Comparison of ENCODE assay signal across 14 cellular contexts in the genomic region with DNA sequence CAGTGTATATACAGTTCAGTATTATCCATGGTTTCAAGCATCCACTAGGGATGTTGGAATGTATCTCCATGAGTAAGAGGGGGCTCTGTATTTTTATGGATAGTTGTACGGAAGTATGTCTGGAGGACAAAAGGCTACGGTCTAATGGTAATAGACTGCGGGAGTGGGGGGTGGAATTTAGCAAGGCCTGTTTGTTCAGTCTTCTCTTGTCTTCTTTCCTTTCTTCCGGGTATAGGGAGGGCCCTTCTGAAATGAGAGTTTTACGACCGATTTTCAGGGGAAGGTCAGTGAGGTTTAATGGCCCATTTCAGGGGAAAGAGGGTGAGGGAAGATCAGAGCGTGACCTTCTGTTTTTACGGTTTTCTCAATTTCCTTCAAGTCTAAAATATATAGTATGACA.
"Had no signal": no experiment of that assay in that cellular context is flagged by ENCODE, and none has a peak within 500 bp of the region (broad histone marks: within the 10 kb centered on the region; RNA-seq: fewer than 3 reads in every experiment).

No MANE protein-coding gene starts in this region.

- H3K36me3 ChIP-seq: spleen, stomach had no signal

- H3K9me3 ChIP-seq: psoas muscle, spleen, stomach, testis had no signal

- DNase-seq: activated CD4-positive, alpha-beta T cell treated with anti-CD3 and anti-CD28 coated beads, Interleukin-2, amount 10 ng/mL, durations not matched to agents 7 days and 5 days; activated CD8-positive, alpha-beta memory T cell treated with anti-CD3 and anti-CD28 coated beads for 24 hours; activated naive CD4-positive, alpha-beta T cell; activated naive CD8-positive, alpha-beta T cell treated with anti-CD3 and anti-CD28 coated beads, Interleukin-2, amount 10 ng/mL, durations not matched to agents 7 days and 5 days; dermis blood vessel endothelial cell; mesenchymal stem cell; natural killer cell; psoas muscle; spleen; stimulated activated CD4-positive, alpha-beta T cell treated with anti-CD3 and anti-CD28 coated beads, Interleukin-1b, Interleukin-23, amount 100 ng/mL, for 48 hours; stomach; testis had no signal

- H3K4me1 ChIP-seq: psoas muscle, stomach, testis had no signal

- H3K4me3 ChIP-seq: psoas muscle, spleen, stomach, testis had no signal

- H3K27me3 ChIP-seq: spleen, testis had no signal

- H3K27ac ChIP-seq: psoas muscle, spleen, stomach, testis had no signal

- ATAC-seq: esophagus mucosa, natural killer cell, psoas muscle, sciatic nerve had no signal
